ENCODE assay signal across 13 cellular contexts in genomic region chr11:120195601-120196289, GRCh38. TPM values are rescaled to one million over a fixed set of nuclear protein-coding genes. Genes with fewer than 3 reads are reported as not detected.
"Had no signal": no experiment of that assay in that cellular context is flagged by ENCODE, and none has a peak within 500 bp of the region (broad histone marks: within the 10 kb centered on the region; RNA-seq: fewer than 3 reads in every experiment).

No MANE protein-coding gene starts in this region.

- DNase-seq: activated CD4-positive, alpha-beta memory T cell treated with anti-CD3 and anti-CD28 coated beads for 36 hours; activated gamma-delta T cell treated with Interleukin-2 at 50 U/mL for 16 hours; activated naive CD8-positive, alpha-beta T cell treated with anti-CD3 and anti-CD28 coated beads for 36 hours; activated T-cell treated with anti-CD3 and anti-CD28 coated beads, Interleukin-2, amount 50 U/mL, for 72 hours; dermis blood vessel endothelial cell; left lung; stomach had no signal

- H3K9me3 Mint-ChIP-seq: activated CD4-positive, alpha-beta memory T cell treated with anti-CD3 and anti-CD28 coated beads for 36 hours; activated naive CD8-positive, alpha-beta T cell treated with anti-CD3 and anti-CD28 coated beads for 36 hours; activated T-cell treated with anti-CD3 and anti-CD28 coated beads, Interleukin-2, amount 50 U/mL, for 72 hours; memory B cell had no signal

- H3K4me3 Mint-ChIP-seq: activated CD4-positive, alpha-beta memory T cell treated with anti-CD3 and anti-CD28 coated beads for 36 hours; activated naive CD8-positive, alpha-beta T cell treated with anti-CD3 and anti-CD28 coated beads for 36 hours; activated T-cell treated with anti-CD3 and anti-CD28 coated beads, Interleukin-2, amount 50 U/mL, for 72 hours; memory B cell had no signal

- H3K4me1 Mint-ChIP-seq: activated naive CD8-positive, alpha-beta T cell treated with anti-CD3 and anti-CD28 coated beads for 36 hours; memory B cell had no signal

- H3K27ac Mint-ChIP-seq: activated CD4-positive, alpha-beta memory T cell treated with anti-CD3 and anti-CD28 coated beads for 36 hours; activated naive CD8-positive, alpha-beta T cell treated with anti-CD3 and anti-CD28 coated beads for 36 hours; activated T-cell treated with anti-CD3 and anti-CD28 coated beads, Interleukin-2, amount 50 U/mL, for 72 hours; memory B cell had no signal

- H3K9me3 ChIP-seq: left lung, stomach, thoracic aorta had no signal

- H3K27ac ChIP-seq: left lung, stomach, thoracic aorta, VCaP had no signal

- H3K4me3 ChIP-seq: left lung, stomach, thoracic aorta had no signal

- H3K36me3 ChIP-seq: left lung, stomach, thoracic aorta had no signal

- H3K36me3 Mint-ChIP-seq: activated CD4-positive, alpha-beta memory T cell treated with anti-CD3 and anti-CD28 coated beads for 36 hours; activated naive CD8-positive, alpha-beta T cell treated with anti-CD3 and anti-CD28 coated beads for 36 hours; memory B cell had no signal

RNA-seq across cellular contexts. Expression of gene POU2F3, which starts 44.2 kb away (rescaled TPM):
- total RNA-seq: activated CD4-positive, alpha-beta memory T cell treated with anti-CD3 and anti-CD28 coated beads for 36 hours; activated naive CD8-positive, alpha-beta T cell treated with anti-CD3 and anti-CD28 coated beads for 36 hours; glomerular endothelial cell; myocyte; skeletal muscle tissue; thoracic aorta had no signal

RNA-seq across cellular contexts. Expression of gene TRIM29, which starts 57.8 kb away (rescaled TPM):
- total RNA-seq: activated CD4-positive, alpha-beta memory T cell treated with anti-CD3 and anti-CD28 coated beads for 36 hours; activated naive CD8-positive, alpha-beta T cell treated with anti-CD3 and anti-CD28 coated beads for 36 hours; activated T-cell treated with anti-CD3 and anti-CD28 coated beads, Interleukin-2, amount 50 U/mL, for 72 hours; dermis blood vessel endothelial cell; glomerular endothelial cell; myocyte had no signal
